In genomic region chr6:14066782-14067406, GRCh38 we compare ENCODE assay signal across 8 cellular contexts. TPM values are rescaled to one million over a fixed set of nuclear protein-coding genes. Genes with fewer than 3 reads are reported as not detected.
DNase-seq lines count a peak whose midpoint lies in the region; ATAC-seq and TF ChIP-seq lines count a peak whose summit lies in the region.

No MANE protein-coding gene starts in this region.

- peak; percentile 64 for TF ChIP-seq CTCF in AG04450 (IDR thresholded peaks at IDR 0.05; ENCODE audit: low read depth, low read length)
- TF ChIP-seq CTCF in GM12865 (IDR thresholded peaks at IDR 0.05; ENCODE audit: insufficient read depth, low read depth, low read length, missing control alignments) = peak; percentile 56

- H3K9me3 ChIP-seq in AG04450 (ENCODE audit: control insufficient read depth, insufficient read depth, low read length) = no peaks in the 10 kb centered on the region

- no peaks in the 10 kb centered on the region for H3K27me3 ChIP-seq in AG04450 (ENCODE audit: control insufficient read depth, insufficient read depth, low read length)

- H3K27me3 Mint-ChIP-seq in stimulated activated naive CD8-positive, alpha-beta T cell treated with anti-CD3 and anti-CD28 coated beads, Interleukin-15, amount 100 ng/mL, for 72 hours = peaks cover 8% of the 10 kb centered on the region

- peak; percentile 55 for DNase-seq in AG04450 (ENCODE audit: low read depth, low spot score)
- peak; percentile 73 for DNase-seq in GM12865 (ENCODE audit: low read depth)
- peak; percentile 76 for DNase-seq in HT1080 (ENCODE audit: low read depth)
- DNase-seq in NOMO-1 treated with DMSO at 0.1 percent for 48 hours (lab: John Stamatoyannopoulos, UW; ENCODE audit: unreplicated experiment) = peak; percentile 69
- DNase-seq in T47D (ENCODE audit: low read depth in 1 of 2, low spot score in 1 of 2) = peak; percentile 60 to 85
- peak; percentile 65 for DNase-seq in iris pigment epithelial cell (ENCODE audit: low read depth)
- DNase-seq in stimulated activated naive CD8-positive, alpha-beta T cell treated with anti-CD3 and anti-CD28 coated beads, Interleukin-15, amount 100 ng/mL, for 72 hours = no peak

- no peak overlapping the region for H3K27ac ChIP-seq in AG04450 (ENCODE audit: low read depth, low read length)

- in situ Hi-C loops in T47D (cut with HindIII; ENCODE audit: low pct_unique_long_range_greater_than_20kb, low sequenced_read_pairs) = no loop called here

- peak; percentile 76 for ATAC-seq in stimulated activated naive CD8-positive, alpha-beta T cell treated with anti-CD3 and anti-CD28 coated beads, Interleukin-15, amount 100 ng/mL, for 72 hours
- ATAC-seq in HG02870 (IDR thresholded peaks at IDR 0.05; ENCODE audit: unreplicated experiment) = no peak

- H3K4me3 ChIP-seq in AG04450 (ENCODE audit: low read depth, low read length) = no peak overlapping the region
- no peak overlapping the region for H3K4me3 ChIP-seq in GM12865 (ENCODE audit: low read depth, low read length)

- H3K9me3 Mint-ChIP-seq in stimulated activated naive CD8-positive, alpha-beta T cell treated with anti-CD3 and anti-CD28 coated beads, Interleukin-15, amount 100 ng/mL, for 72 hours = peaks cover 0 to 6% of the 10 kb centered on the region in 2 donors

- H3K27ac Mint-ChIP-seq in stimulated activated naive CD8-positive, alpha-beta T cell treated with anti-CD3 and anti-CD28 coated beads, Interleukin-15, amount 100 ng/mL, for 72 hours = peak overlapping the region in 1 of 2 donors; percentile 72

- peaks cover 37% of the 10 kb centered on the region for H3K4me1 Mint-ChIP-seq in stimulated activated naive CD8-positive, alpha-beta T cell treated with anti-CD3 and anti-CD28 coated beads, Interleukin-15, amount 100 ng/mL, for 72 hours

- CTCF ChIA-PET in AG04450 (lab: Charles Lee) = interaction anchor here (0.6 to 11.5 kb wide), 61 partner anchors 8 to 1531 kb away, joined by 3 to 501 read pairs (median 4); partner anchors contain the start of genes CD83 and RNF182

- POLR2A ChIA-PET in AG04450 (lab: Yijun Ruan, JAX) = interaction anchor here (1.2 to 1.6 kb wide), 2 partner anchors 29 to 143 kb away, joined by 3 to 5 read pairs; partner anchors contain the start of gene RNF182

- peak overlapping the region; percentile 52 to 72 for H3K4me3 Mint-ChIP-seq in stimulated activated naive CD8-positive, alpha-beta T cell treated with anti-CD3 and anti-CD28 coated beads, Interleukin-15, amount 100 ng/mL, for 72 hours

RNA-seq across cellular contexts. Expression of gene CD83, which starts 50.7 kb away (rescaled TPM):
- 3.5 and 3.7 TPM in 2 replicates for polyA plus RNA-seq in AG04450 (2011; rRNA removed)
- polyA minus RNA-seq in AG04450 (2011; rRNA and poly(A)+ RNA removed) = 1.4 and 2.0 TPM in 2 replicates
- total RNA-seq in HT1080 (2014; rRNA removed; shearing (Covaris generic)) = 8.3 and 9.6 TPM in 2 replicates
- 6.0 and 6.7 TPM in 2 replicates for polyA plus RNA-seq in HT1080 (2015; cell fraction: cytosol; rRNA removed)
- 2.9 and 3.5 TPM in 2 replicates for polyA plus RNA-seq in HT1080 (2015; cell fraction: nucleus; rRNA removed)

Comparison
In these comparisons a context has a peak if more than half of its experiments do, and no peak if none do; other contexts are left out.
1. DNase-seq: peak in AG04450 (single experiment), GM12865 (single experiment), HT1080 (single experiment), NOMO-1 treated with DMSO at 0.1 percent for 48 hours (single experiment), T47D (2 of 2) and iris pigment epithelial cell (single experiment); none in stimulated activated naive CD8-positive, alpha-beta T cell treated with anti-CD3 and anti-CD28 coated beads, Interleukin-15, amount 100 ng/mL, for 72 hours (0 of 2).